9 cellular contexts compared by ENCODE assay signal in genomic region chr5:157050050-157050449, GRCh38. TPM values are rescaled to one million over a fixed set of nuclear protein-coding genes. Genes with fewer than 3 reads are reported as not detected.
DNase-seq lines count a peak whose midpoint lies in the region; ATAC-seq and TF ChIP-seq lines count a peak whose summit lies in the region.
"Had no signal": no experiment of that assay in that cellular context is flagged by ENCODE, and none has a peak within 500 bp of the region (broad histone marks: within the 10 kb centered on the region; RNA-seq: fewer than 3 reads in every experiment).

No MANE protein-coding gene starts in this region.

- peaks cover 9 to 14% of the 10 kb centered on the region in 2 experiments for H3K4me1 Mint-ChIP-seq in H9
- peaks cover 24% of the 10 kb centered on the region for H3K4me1 Mint-ChIP-seq in activated T-helper 2 cell treated with anti-CD3 and anti-CD28 coated beads, Interferon-gamma antibody, Interleukin-2, Interleukin-4, amounts not matched to agents 10 μg/mL and 5 μg/mL and 100 μg/mL, durations not matched to agents 14 hours and 24 hours and 36 hours (ENCODE audit: low read depth)
- peaks cover 5% of the 10 kb centered on the region for H3K4me1 Mint-ChIP-seq in nephron

- no peaks in the 10 kb centered on the region for H3K27me3 ChIP-seq in H9 (ENCODE audit: insufficient read depth, low read length)
- H3K27me3 ChIP-seq: esophagus muscularis mucosa had no signal

- H2AK5ac ChIP-seq in H9 (ENCODE audit: insufficient read length, low read length), result no peak overlapping the region

- H3K4me2 ChIP-seq in H9 (ENCODE audit: insufficient read depth, insufficient read length, low read length), result no peak overlapping the region

- no peaks in the 10 kb centered on the region; a peak in 1 of 5 replicates for H3K9me3 Mint-ChIP-seq in H9
- H3K9me3 Mint-ChIP-seq in activated T-helper 2 cell treated with anti-CD3 and anti-CD28 coated beads, Interferon-gamma antibody, Interleukin-2, Interleukin-4, amounts not matched to agents 10 μg/mL and 5 μg/mL and 100 μg/mL, durations not matched to agents 14 hours and 24 hours and 36 hours, result no peaks in the 10 kb centered on the region
- H3K9me3 Mint-ChIP-seq in nephron, result no peaks in the 10 kb centered on the region

- DNase-seq in GM12865 (ENCODE audit: low read depth) (peak; percentile 25), H9 (no peak), DMS153 (lab: John Stamatoyannopoulos, UW) (no peak)
- no peak for DNase-seq in activated T-helper 2 cell treated with anti-CD3 and anti-CD28 coated beads, Interferon-gamma antibody, Interleukin-2, Interleukin-4, amounts not matched to agents 10 μg/mL and 5 μg/mL and 100 μg/mL, durations not matched to agents 14 hours and 24 hours and 36 hours (ENCODE audit: low spot score)
- DNase-seq: stimulated activated CD4-positive, alpha-beta T cell treated with anti-CD3 and anti-CD28 coated beads, Interleukin-12 subunit alpha, Interleukin-12 subunit beta, amount 100 ng/mL, for 4 hours had no signal

- no peak overlapping the region for H4K8ac ChIP-seq in H9 (replicated peaks; ENCODE audit: insufficient read length, low read depth, low read length)

- no peaks in the 10 kb centered on the region for H4K20me1 ChIP-seq in H9 (ENCODE audit: control insufficient read depth, insufficient read depth, insufficient read length)

- H3K27me3 Mint-ChIP-seq in H9 (ENCODE audit: low read depth), result no peaks in the 10 kb centered on the region
- no peaks in the 10 kb centered on the region for H3K27me3 Mint-ChIP-seq in activated T-helper 2 cell treated with anti-CD3 and anti-CD28 coated beads, Interferon-gamma antibody, Interleukin-2, Interleukin-4, amounts not matched to agents 10 μg/mL and 5 μg/mL and 100 μg/mL, durations not matched to agents 14 hours and 24 hours and 36 hours (ENCODE audit: low read depth)
- peaks cover 3% of the 10 kb centered on the region for H3K27me3 Mint-ChIP-seq in nephron (ENCODE audit: low read depth)

- H3K4me3 Mint-ChIP-seq in H9 (no peak overlapping the region), nephron (no peak overlapping the region)
- H3K4me3 Mint-ChIP-seq in activated T-helper 2 cell treated with anti-CD3 and anti-CD28 coated beads, Interferon-gamma antibody, Interleukin-2, Interleukin-4, amounts not matched to agents 10 μg/mL and 5 μg/mL and 100 μg/mL, durations not matched to agents 14 hours and 24 hours and 36 hours (ENCODE audit: low read depth), result peak overlapping the region; percentile 52

- H2AFZ ChIP-seq in H9 (ENCODE audit: low read length), result peak overlapping the region; percentile 59

- no peak overlapping the region for H4K5ac ChIP-seq in H9 (ENCODE audit: insufficient read length, low read depth, low read length)

- intact Hi-C loops in activated T-helper 2 cell treated with anti-CD3 and anti-CD28 coated beads, Interferon-gamma antibody, Interleukin-2, Interleukin-4, amounts not matched to agents 10 μg/mL and 5 μg/mL and 100 μg/mL, durations not matched to agents 14 hours and 24 hours and 36 hours (cut with micrococcal nuclease), result no loop called here

- H2BK15ac ChIP-seq in H9 (ENCODE audit: low read depth, low read length), result no peak overlapping the region

- no peak overlapping the region for H3K4ac ChIP-seq in H9 (ENCODE audit: low read depth, low read length)

- WGBS in H9 (ENCODE audit: extremely low coverage, insufficient read length, low lambda C conversion rate), result no CpG with 5 or more reads among the region's 5 CpGs

- H2BK12ac ChIP-seq in H9 (ENCODE audit: insufficient read length, low read depth, low read length), result no peak overlapping the region

- H3K79me2 ChIP-seq in H9 (ENCODE audit: insufficient read depth, low read length), result no peaks in the 10 kb centered on the region

- no peak overlapping the region for H4K91ac ChIP-seq in H9 (ENCODE audit: insufficient read length, low read depth, low read length)

- H3K27ac ChIP-seq in H9 (ENCODE audit: insufficient read length, low read depth, low read length), result no peak overlapping the region
- H3K27ac ChIP-seq: esophagus muscularis mucosa had no signal

- H3K27ac Mint-ChIP-seq in H9 (peak overlapping the region in 2 of 3 experiments; percentile 31 to 56; a peak in 3 of 7 replicates), nephron (peak overlapping the region in 2 of 3 experiments; percentile 10 to 37)
- peak overlapping the region; percentile 65 for H3K27ac Mint-ChIP-seq in activated T-helper 2 cell treated with anti-CD3 and anti-CD28 coated beads, Interferon-gamma antibody, Interleukin-2, Interleukin-4, amounts not matched to agents 10 μg/mL and 5 μg/mL and 100 μg/mL, durations not matched to agents 14 hours and 24 hours and 36 hours

- H2BK5ac ChIP-seq in H9 (ENCODE audit: insufficient read length, low read length), result no peak overlapping the region

- no peaks in the 10 kb centered on the region for H3K23me2 ChIP-seq in H9 (ENCODE audit: insufficient read length, low read depth, low read length, poor library complexity, severe bottlenecking)

- TF ChIP-seq CTCF in GM12865 (IDR thresholded peaks at IDR 0.05; ENCODE audit: insufficient read depth, low read depth, low read length, missing control alignments) (no peak), H9 (conservative IDR thresholded peaks at IDR 0.05) (no peak), nephron (IDR thresholded peaks at IDR 0.05; ENCODE audit: unreplicated experiment in 3 of 3) (no peak)

- H3K36me3 Mint-ChIP-seq in H9 (ENCODE audit: insufficient read depth in 1 of 3, low read depth in 3 of 3), result no peaks in the 10 kb centered on the region; a peak in 1 of 7 replicates
- peaks cover 6% of the 10 kb centered on the region for H3K36me3 Mint-ChIP-seq in activated T-helper 2 cell treated with anti-CD3 and anti-CD28 coated beads, Interferon-gamma antibody, Interleukin-2, Interleukin-4, amounts not matched to agents 10 μg/mL and 5 μg/mL and 100 μg/mL, durations not matched to agents 14 hours and 24 hours and 36 hours (ENCODE audit: low read depth)
- H3K36me3 Mint-ChIP-seq in nephron (ENCODE audit: low read depth), result no peaks in the 10 kb centered on the region

- H3T11ph ChIP-seq in H9 (ENCODE audit: low read length), result no peak overlapping the region

- no peak overlapping the region for H3K23ac ChIP-seq in H9 (ENCODE audit: insufficient read length, low read depth, low read length)

- H3K18ac ChIP-seq in H9 (ENCODE audit: insufficient read length, low read depth, low read length), result no peak overlapping the region

- ATAC-seq in GM21825 (IDR thresholded peaks at IDR 0.05; ENCODE audit: unreplicated experiment) (no peak), HG03571 (IDR thresholded peaks at IDR 0.05; ENCODE audit: unreplicated experiment) (no peak)

- H3K4me3 ChIP-seq in GM12865 (ENCODE audit: low read depth, low read length), result no peak overlapping the region
- H3K4me3 ChIP-seq: esophagus muscularis mucosa had no signal

- H3K14ac ChIP-seq in H9 (ENCODE audit: insufficient read depth, low read length), result no peak overlapping the region

- no peak overlapping the region for H3K56ac ChIP-seq in H9 (ENCODE audit: insufficient read length, low read depth, low read length)

- H3K9ac ChIP-seq in H9 (ENCODE audit: extremely low read depth, insufficient read length, low read length), result no peak overlapping the region

- no peak overlapping the region for H2BK120ac ChIP-seq in H9 (ENCODE audit: low read depth, low read length, poor library complexity, severe bottlenecking)

- no peaks in the 10 kb centered on the region for H3K9me3 ChIP-seq in H9 (ENCODE audit: control insufficient read depth, low read depth, low read length)
- H3K9me3 ChIP-seq: esophagus muscularis mucosa had no signal

- no peak overlapping the region for H2BK20ac ChIP-seq in H9 (ENCODE audit: low read depth, low read length, poor library complexity, severe bottlenecking)

- H3K79me1 ChIP-seq in H9 (ENCODE audit: insufficient read depth, low read depth, low read length, poor library complexity, severe bottlenecking), result no peaks in the 10 kb centered on the region

- 0 out of 2 replicates have a peak, but pooled peaks cover 5% of the 10 kb centered on the region for H3K4me1 ChIP-seq in H9 (ENCODE audit: insufficient read depth, low read length)
- H3K4me1 ChIP-seq: esophagus muscularis mucosa had no signal

RNA-seq across cellular contexts. Expression of gene HAVCR1, which starts 8.9 kb away (rescaled TPM):
- total RNA-seq in H9 (2021), result not detected in 2 replicates
- total RNA-seq in activated T-helper 2 cell treated with anti-CD3 and anti-CD28 coated beads, Interferon-gamma antibody, Interleukin-2, Interleukin-4, amounts not matched to agents 10 μg/mL and 5 μg/mL and 100 μg/mL, durations not matched to agents 14 hours and 24 hours and 36 hours, result 0.64 and 1.2 TPM in 2 replicates

RNA-seq across cellular contexts. Expression of gene HAVCR2, which starts 58.8 kb away (rescaled TPM):
- not detected in 2 replicates for total RNA-seq in H9 (2021)
- total RNA-seq in activated T-helper 2 cell treated with anti-CD3 and anti-CD28 coated beads, Interferon-gamma antibody, Interleukin-2, Interleukin-4, amounts not matched to agents 10 μg/mL and 5 μg/mL and 100 μg/mL, durations not matched to agents 14 hours and 24 hours and 36 hours, result 48.6 and 50.5 TPM in 2 replicates

Comparison
In these comparisons a context has a peak if more than half of its experiments do, and no peak if none do; other contexts are left out.
1. RNA of gene HAVCR2, which starts 58.8 kb away (total RNA-seq): 48.6 to 50.5 TPM in activated T-helper 2 cell treated with anti-CD3 and anti-CD28 coated beads, Interferon-gamma antibody, Interleukin-2, Interleukin-4, amounts not matched to agents 10 μg/mL and 5 μg/mL and 100 μg/mL, durations not matched to agents 14 hours and 24 hours and 36 hours; not detected in H9; every median in the first group is over 10 times any median in the second.
2. Peak in every context shown above with its lines, with median percentiles within 50 percentile points of each other: H3K27ac Mint-ChIP-seq.